Comparison of ENCODE assay signal across 1 cellular context in the genomic region with DNA sequence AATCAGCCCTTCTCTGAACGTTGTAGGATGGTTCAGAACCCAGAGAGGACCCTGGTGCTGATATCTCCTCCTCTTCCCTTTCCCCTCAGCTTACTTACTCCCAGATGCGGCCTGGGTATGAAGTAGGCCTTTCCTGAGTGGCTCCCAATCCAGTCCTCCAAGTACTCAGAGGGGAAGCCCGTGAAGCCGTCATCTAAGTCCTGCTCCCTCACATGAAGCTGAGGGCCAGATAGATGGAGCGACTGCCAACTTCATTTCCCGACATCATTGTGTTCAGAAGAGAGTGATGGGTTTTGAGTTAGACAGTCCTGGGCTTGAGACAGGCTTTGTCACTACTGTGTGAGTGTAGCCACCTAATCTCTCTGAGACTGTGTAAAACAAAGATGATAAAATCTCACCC.
TF ChIP-seq lines count a peak whose summit lies in the region.

No MANE protein-coding gene starts in this region.

TF ChIP-seq in HCT116, 20 proteins besides CTCF, POLR2A, EP300 and RAD21 (continued from another document):
- TF ChIP-seq, protein P1, sequence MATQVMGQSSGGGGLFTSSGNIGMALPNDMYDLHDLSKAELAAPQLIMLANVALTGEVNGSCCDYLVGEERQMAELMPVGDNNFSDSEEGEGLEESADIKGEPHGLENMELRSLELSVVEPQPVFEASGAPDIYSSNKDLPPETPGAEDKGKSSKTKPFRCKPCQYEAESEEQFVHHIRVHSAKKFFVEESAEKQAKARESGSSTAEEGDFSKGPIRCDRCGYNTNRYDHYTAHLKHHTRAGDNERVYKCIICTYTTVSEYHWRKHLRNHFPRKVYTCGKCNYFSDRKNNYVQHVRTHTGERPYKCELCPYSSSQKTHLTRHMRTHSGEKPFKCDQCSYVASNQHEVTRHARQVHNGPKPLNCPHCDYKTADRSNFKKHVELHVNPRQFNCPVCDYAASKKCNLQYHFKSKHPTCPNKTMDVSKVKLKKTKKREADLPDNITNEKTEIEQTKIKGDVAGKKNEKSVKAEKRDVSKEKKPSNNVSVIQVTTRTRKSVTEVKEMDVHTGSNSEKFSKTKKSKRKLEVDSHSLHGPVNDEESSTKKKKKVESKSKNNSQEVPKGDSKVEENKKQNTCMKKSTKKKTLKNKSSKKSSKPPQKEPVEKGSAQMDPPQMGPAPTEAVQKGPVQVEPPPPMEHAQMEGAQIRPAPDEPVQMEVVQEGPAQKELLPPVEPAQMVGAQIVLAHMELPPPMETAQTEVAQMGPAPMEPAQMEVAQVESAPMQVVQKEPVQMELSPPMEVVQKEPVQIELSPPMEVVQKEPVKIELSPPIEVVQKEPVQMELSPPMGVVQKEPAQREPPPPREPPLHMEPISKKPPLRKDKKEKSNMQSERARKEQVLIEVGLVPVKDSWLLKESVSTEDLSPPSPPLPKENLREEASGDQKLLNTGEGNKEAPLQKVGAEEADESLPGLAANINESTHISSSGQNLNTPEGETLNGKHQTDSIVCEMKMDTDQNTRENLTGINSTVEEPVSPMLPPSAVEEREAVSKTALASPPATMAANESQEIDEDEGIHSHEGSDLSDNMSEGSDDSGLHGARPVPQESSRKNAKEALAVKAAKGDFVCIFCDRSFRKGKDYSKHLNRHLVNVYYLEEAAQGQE (IDR thresholded peaks at IDR 0.05; ENCODE audit: low read depth) = no peak
- TF ChIP-seq, protein P2, sequence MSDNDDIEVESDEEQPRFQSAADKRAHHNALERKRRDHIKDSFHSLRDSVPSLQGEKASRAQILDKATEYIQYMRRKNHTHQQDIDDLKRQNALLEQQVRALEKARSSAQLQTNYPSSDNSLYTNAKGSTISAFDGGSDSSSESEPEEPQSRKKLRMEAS (IDR thresholded peaks at IDR 0.05) = no peak
- TF ChIP-seq EZH2phosphoT487 (IDR thresholded peaks at IDR 0.05; ENCODE audit: borderline replicate concordance) (no peak), SP1 (IDR thresholded peaks at IDR 0.05; ENCODE audit: low read depth) (no peak)
- TF ChIP-seq, protein P3, sequence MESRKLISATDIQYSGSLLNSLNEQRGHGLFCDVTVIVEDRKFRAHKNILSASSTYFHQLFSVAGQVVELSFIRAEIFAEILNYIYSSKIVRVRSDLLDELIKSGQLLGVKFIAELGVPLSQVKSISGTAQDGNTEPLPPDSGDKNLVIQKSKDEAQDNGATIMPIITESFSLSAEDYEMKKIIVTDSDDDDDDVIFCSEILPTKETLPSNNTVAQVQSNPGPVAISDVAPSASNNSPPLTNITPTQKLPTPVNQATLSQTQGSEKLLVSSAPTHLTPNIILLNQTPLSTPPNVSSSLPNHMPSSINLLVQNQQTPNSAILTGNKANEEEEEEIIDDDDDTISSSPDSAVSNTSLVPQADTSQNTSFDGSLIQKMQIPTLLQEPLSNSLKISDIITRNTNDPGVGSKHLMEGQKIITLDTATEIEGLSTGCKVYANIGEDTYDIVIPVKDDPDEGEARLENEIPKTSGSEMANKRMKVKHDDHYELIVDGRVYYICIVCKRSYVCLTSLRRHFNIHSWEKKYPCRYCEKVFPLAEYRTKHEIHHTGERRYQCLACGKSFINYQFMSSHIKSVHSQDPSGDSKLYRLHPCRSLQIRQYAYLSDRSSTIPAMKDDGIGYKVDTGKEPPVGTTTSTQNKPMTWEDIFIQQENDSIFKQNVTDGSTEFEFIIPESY (IDR thresholded peaks at IDR 0.05; ENCODE audit: extremely low read depth, insufficient replicate concordance, low read length) = no peak
